1 cellular context compared by ENCODE assay signal in the genomic region with DNA sequence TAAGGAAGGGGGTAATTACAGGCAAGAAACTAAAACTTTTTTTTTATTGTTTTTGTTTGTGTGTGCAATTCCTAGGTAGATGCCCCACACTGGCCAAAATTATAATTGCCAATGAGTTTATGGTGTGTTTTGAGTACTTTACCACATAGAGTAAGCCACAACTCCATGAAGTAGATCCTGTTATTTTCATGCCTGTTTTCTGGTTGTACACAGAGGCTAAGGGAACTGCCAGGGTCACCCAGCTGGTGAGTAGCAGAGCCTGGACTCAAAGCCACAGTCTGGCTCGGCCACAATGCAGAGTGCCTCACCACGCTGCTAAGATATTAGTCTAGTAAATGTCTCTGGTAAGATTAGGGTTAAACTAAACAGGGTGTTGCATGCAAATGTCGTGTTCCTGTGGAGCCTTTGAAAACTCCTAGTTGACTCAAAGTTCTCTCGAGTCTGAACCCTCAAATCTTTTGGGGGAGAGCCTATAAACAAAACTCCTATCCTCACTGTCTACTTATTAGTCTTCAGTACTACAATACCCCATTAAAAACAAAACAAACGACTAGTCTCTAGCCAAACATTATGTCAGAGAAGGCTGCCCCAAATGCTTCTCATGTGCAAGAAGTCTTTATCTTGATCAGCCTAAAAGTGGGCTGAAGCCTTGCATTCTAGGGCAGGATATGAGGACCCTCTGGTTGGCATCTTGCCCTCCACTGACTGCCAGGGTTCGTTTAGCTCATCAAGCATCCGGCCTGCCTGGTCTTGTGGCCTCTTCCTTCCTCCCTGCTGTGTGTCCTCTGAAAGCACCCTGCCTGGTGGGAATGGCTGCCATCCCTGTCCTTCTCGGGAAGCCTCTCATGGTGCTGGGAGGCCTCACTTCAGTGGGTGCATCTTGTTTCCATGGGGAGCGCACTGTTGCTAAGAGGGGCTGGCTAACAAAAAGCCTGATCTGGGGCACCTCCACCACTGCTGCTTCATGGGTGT.
TF ChIP-seq lines count a peak whose summit lies in the region.

No MANE protein-coding gene starts in this region.

TF ChIP-seq in SK-N-SH treated with all-trans-retinoic acid at 6 μM for 48 hours, 23 proteins besides CTCF, POLR2A, EP300 and RAD21 (continued from another document):
- TF ChIP-seq, protein P1, sequence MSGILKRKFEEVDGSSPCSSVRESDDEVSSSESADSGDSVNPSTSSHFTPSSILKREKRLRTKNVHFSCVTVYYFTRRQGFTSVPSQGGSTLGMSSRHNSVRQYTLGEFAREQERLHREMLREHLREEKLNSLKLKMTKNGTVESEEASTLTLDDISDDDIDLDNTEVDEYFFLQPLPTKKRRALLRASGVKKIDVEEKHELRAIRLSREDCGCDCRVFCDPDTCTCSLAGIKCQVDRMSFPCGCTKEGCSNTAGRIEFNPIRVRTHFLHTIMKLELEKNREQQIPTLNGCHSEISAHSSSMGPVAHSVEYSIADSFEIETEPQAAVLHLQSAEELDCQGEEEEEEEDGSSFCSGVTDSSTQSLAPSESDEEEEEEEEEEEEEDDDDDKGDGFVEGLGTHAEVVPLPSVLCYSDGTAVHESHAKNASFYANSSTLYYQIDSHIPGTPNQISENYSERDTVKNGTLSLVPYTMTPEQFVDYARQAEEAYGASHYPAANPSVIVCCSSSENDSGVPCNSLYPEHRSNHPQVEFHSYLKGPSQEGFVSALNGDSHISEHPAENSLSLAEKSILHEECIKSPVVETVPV (CRISPR knock-in tag; IDR thresholded peaks at IDR 0.05): no peak
- TF ChIP-seq PPARA (CRISPR knock-in tag; IDR thresholded peaks at IDR 0.05; ENCODE audit: borderline replicate concordance) (no peak), ZC3H10 (CRISPR knock-in tag; IDR thresholded peaks at IDR 0.05) (no peak), ZNF70 (CRISPR knock-in tag; IDR thresholded peaks at IDR 0.05) (no peak), ZNF8 (CRISPR knock-in tag; IDR thresholded peaks at IDR 0.05) (no peak), GLIS3 (CRISPR knock-in tag; IDR thresholded peaks at IDR 0.05) (no peak), TCF4 (CRISPR knock-in tag; IDR thresholded peaks at IDR 0.05; ENCODE audit: borderline replicate concordance) (no peak), ISL1 (CRISPR knock-in tag; IDR thresholded peaks at IDR 0.05) (no peak), TOX (CRISPR knock-in tag; IDR thresholded peaks at IDR 0.05; ENCODE audit: borderline replicate concordance) (no peak), ZFP30 (CRISPR knock-in tag; IDR thresholded peaks at IDR 0.05) (no peak)
- TF ChIP-seq, protein P2, sequence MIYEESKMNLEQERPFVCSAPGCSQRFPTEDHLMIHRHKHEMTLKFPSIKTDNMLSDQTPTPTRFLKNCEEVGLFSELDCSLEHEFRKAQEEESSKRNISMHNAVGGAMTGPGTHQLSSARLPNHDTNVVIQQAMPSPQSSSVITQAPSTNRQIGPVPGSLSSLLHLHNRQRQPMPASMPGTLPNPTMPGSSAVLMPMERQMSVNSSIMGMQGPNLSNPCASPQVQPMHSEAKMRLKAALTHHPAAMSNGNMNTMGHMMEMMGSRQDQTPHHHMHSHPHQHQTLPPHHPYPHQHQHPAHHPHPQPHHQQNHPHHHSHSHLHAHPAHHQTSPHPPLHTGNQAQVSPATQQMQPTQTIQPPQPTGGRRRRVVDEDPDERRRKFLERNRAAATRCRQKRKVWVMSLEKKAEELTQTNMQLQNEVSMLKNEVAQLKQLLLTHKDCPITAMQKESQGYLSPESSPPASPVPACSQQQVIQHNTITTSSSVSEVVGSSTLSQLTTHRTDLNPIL (CRISPR knock-in tag; IDR thresholded peaks at IDR 0.05; ENCODE audit: low read depth): no peak
